ENCODE assay signal across 1 cellular context in genomic region chr5:166032601-166033000, GRCh38.
TF ChIP-seq lines count a peak whose summit lies in the region.

No MANE protein-coding gene starts in this region.

TF ChIP-seq in SK-N-SH treated with all-trans-retinoic acid at 6 μM for 48 hours, 23 proteins besides CTCF, POLR2A, EP300 and RAD21 (continued from another document):
- no peak for TF ChIP-seq TSHZ2 (CRISPR knock-in tag; IDR thresholded peaks at IDR 0.05)
- no peak for TF ChIP-seq ZFP3 (CRISPR knock-in tag; IDR thresholded peaks at IDR 0.05)
- TF ChIP-seq ZNF565 (CRISPR knock-in tag; conservative IDR thresholded peaks at IDR 0.05; ENCODE audit: low read depth), result no peak
- TF ChIP-seq CSDC2 (CRISPR knock-in tag; IDR thresholded peaks at IDR 0.05), result no peak
TF ChIP-seq in SK-N-SH treated with all-trans-retinoic acid at 6 μM for 48 hours: peak in this region for 0.
